16 cellular contexts compared by ENCODE assay signal in genomic region chr4:26263165-26263564, GRCh38. TPM values are rescaled to one million over a fixed set of nuclear protein-coding genes. Genes with fewer than 3 reads are reported as not detected.
DNase-seq lines count a peak whose midpoint lies in the region; ATAC-seq and TF ChIP-seq lines count a peak whose summit lies in the region.
"Had no signal": no experiment of that assay in that cellular context is flagged by ENCODE, and none has a peak within 500 bp of the region (broad histone marks: within the 10 kb centered on the region; RNA-seq: fewer than 3 reads in every experiment).

No MANE protein-coding gene starts in this region.

- no peaks in the 10 kb centered on the region for H4K20me1 ChIP-seq in PC-3 (ENCODE audit: low read length)

- DNase-seq in NCI-H510A (lab: John Stamatoyannopoulos, UW) (peak; percentile 5), NCI-H510A treated with DMSO at 0.1 percent for 48 hours (lab: John Stamatoyannopoulos, UW) (no peak), PC-3 (peak; percentile 52), memory B cell (ENCODE audit: low spot score in 2 of 2) (no peak), DMS114 treated with DMSO at 0.1 percent for 48 hours (lab: John Stamatoyannopoulos, UW; ENCODE audit: unreplicated experiment) (no peak)
- no peak for DNase-seq in activated naive CD8-positive, alpha-beta T cell treated with anti-CD3 and anti-CD28 coated beads for 36 hours
- DNase-seq: activated CD4-positive, alpha-beta T cell treated with anti-CD3 and anti-CD28 coated beads, Interleukin-2, amount 10 ng/mL, durations not matched to agents 24 days and 14 days; HCEC 1CT; left lung; NCI-H1105; SJCRH30; stimulated activated CD4-positive, alpha-beta T cell treated with anti-CD3 and anti-CD28 coated beads, Interleukin-15, amount 100 ng/mL, for 24 hours; stimulated activated naive B cell treated with anti-CD40 and anti-IgM and Interleukin-4, amounts not matched to agents 10 μg/mL and 1 μg/mL and 100 μg/mL, for 72 hours had no signal

- H3K79me2 ChIP-seq in PC-3 (ENCODE audit: low read length): no peaks in the 10 kb centered on the region

- CTCF ChIA-PET in PC-3 (lab: Charles Lee): no interaction called here

- no peak overlapping the region for H3K27ac Mint-ChIP-seq in memory B cell
- no peak overlapping the region for H3K27ac Mint-ChIP-seq in activated naive CD8-positive, alpha-beta T cell treated with anti-CD3 and anti-CD28 coated beads for 36 hours
- H3K27ac Mint-ChIP-seq: activated CD4-positive, alpha-beta T cell treated with anti-CD3 and anti-CD28 coated beads, Interleukin-2, amount 10 ng/mL, durations not matched to agents 24 days and 14 days; activated naive CD4-positive, alpha-beta T cell treated with anti-CD3 and anti-CD28 coated beads, Interleukin-2, amount 50 U/mL, for 24 hours; stimulated activated naive B cell treated with anti-CD40 and anti-IgM and Interleukin-4, amounts not matched to agents 10 μg/mL and 1 μg/mL and 100 μg/mL, for 72 hours had no signal

- H3K4me2 ChIP-seq in PC-3 (ENCODE audit: low read length): 0 out of 2 replicates have a peak overlapping the region, but pooled peaks have one; percentile 29

- peaks cover 12% of the 10 kb centered on the region for H3K27me3 Mint-ChIP-seq in memory B cell
- H3K27me3 Mint-ChIP-seq in activated naive CD8-positive, alpha-beta T cell treated with anti-CD3 and anti-CD28 coated beads for 36 hours: peaks cover 30% of the 10 kb centered on the region

- POLR2A ChIA-PET in PC-3 (lab: Charles Lee; ENCODE audit: unreplicated experiment): no interaction called here

- no TSS peak for BruUV-seq in PC-3 (replicated peaks; lab: Mats Ljungman, UMichigan)

- no peak overlapping the region for H3K4me3 ChIP-seq in PC-3 (ENCODE audit: low read length)
- H3K4me3 ChIP-seq: left lung, SJCRH30 had no signal

- H3K9me2 ChIP-seq in PC-3 (replicated peaks; ENCODE audit: low read length): no peaks in the 10 kb centered on the region

- TF ChIP-seq EP300 in Ishikawa (IDR thresholded peaks at IDR 0.05; ENCODE audit: borderline replicate concordance): no peak

- no peak overlapping the region for H3K4me3 Mint-ChIP-seq in memory B cell
- H3K4me3 Mint-ChIP-seq in activated naive CD8-positive, alpha-beta T cell treated with anti-CD3 and anti-CD28 coated beads for 36 hours: no peak overlapping the region
- H3K4me3 Mint-ChIP-seq: activated CD4-positive, alpha-beta T cell treated with anti-CD3 and anti-CD28 coated beads, Interleukin-2, amount 10 ng/mL, durations not matched to agents 24 days and 14 days; activated naive CD4-positive, alpha-beta T cell treated with anti-CD3 and anti-CD28 coated beads, Interleukin-2, amount 50 U/mL, for 24 hours; stimulated activated naive B cell treated with anti-CD40 and anti-IgM and Interleukin-4, amounts not matched to agents 10 μg/mL and 1 μg/mL and 100 μg/mL, for 72 hours had no signal

- H3K4me1 Mint-ChIP-seq in memory B cell: no peaks in the 10 kb centered on the region
- H3K4me1 Mint-ChIP-seq in activated naive CD8-positive, alpha-beta T cell treated with anti-CD3 and anti-CD28 coated beads for 36 hours: no peaks in the 10 kb centered on the region
- H3K4me1 Mint-ChIP-seq: activated naive CD4-positive, alpha-beta T cell treated with anti-CD3 and anti-CD28 coated beads, Interleukin-2, amount 50 U/mL, for 24 hours had no signal

- no peak for TF ChIP-seq CTCF in PC-3 (conservative IDR thresholded peaks at IDR 0.05; ENCODE audit: low read depth, low read length)

- H3K4me1 ChIP-seq in PC-3 (ENCODE audit: insufficient read depth, low read length): no peaks in the 10 kb centered on the region

- H3K9me3 ChIP-seq in PC-3 (ENCODE audit: low read length): no peaks in the 10 kb centered on the region

- H3K36me3 Mint-ChIP-seq in memory B cell: no peaks in the 10 kb centered on the region
- peaks cover 2% of the 10 kb centered on the region for H3K36me3 Mint-ChIP-seq in activated naive CD8-positive, alpha-beta T cell treated with anti-CD3 and anti-CD28 coated beads for 36 hours
- H3K36me3 Mint-ChIP-seq: activated naive CD4-positive, alpha-beta T cell treated with anti-CD3 and anti-CD28 coated beads, Interleukin-2, amount 50 U/mL, for 24 hours; stimulated activated naive B cell treated with anti-CD40 and anti-IgM and Interleukin-4, amounts not matched to agents 10 μg/mL and 1 μg/mL and 100 μg/mL, for 72 hours had no signal

- H2AFZ ChIP-seq in PC-3 (ENCODE audit: low read length): no peak overlapping the region; the same call in 1 of the 2 replicates

- H3K9ac ChIP-seq in PC-3 (ENCODE audit: low read length): no peak overlapping the region

- H3K36me3 ChIP-seq in PC-3 (ENCODE audit: low read depth, low read length): no peaks in the 10 kb centered on the region
- H3K36me3 ChIP-seq: left lung, SJCRH30 had no signal

- no peak for TF ChIP-seq RAD21 in Ishikawa (IDR thresholded peaks at IDR 0.05; ENCODE audit: low read depth)

- intact Hi-C loops in PC-3 (cut with micrococcal nuclease): no loop called here

- no peaks in the 10 kb centered on the region for H3F3A ChIP-seq in PC-3 (ENCODE audit: low read length, unreplicated experiment)

- H3K27me3 ChIP-seq in PC-3 (ENCODE audit: low read length): no peaks in the 10 kb centered on the region
- H3K27me3 ChIP-seq: left lung, SJCRH30 had no signal

- ATAC-seq in PC-3 (peak; percentile 22; the same call in 1 of the 2 replicates), memory B cell (ENCODE audit: low read depth) (peak; percentile 44), HG03196 (IDR thresholded peaks at IDR 0.05; ENCODE audit: unreplicated experiment) (no peak)
- ATAC-seq: left lung had no signal

- no peak overlapping the region for H3K27ac ChIP-seq in PC-3 (ENCODE audit: low read length)
- H3K27ac ChIP-seq: SJCRH30 had no signal

- H3K9me3 Mint-ChIP-seq in memory B cell: peaks cover 3% of the 10 kb centered on the region
- no peaks in the 10 kb centered on the region for H3K9me3 Mint-ChIP-seq in activated naive CD8-positive, alpha-beta T cell treated with anti-CD3 and anti-CD28 coated beads for 36 hours

TF ChIP-seq in Ishikawa, 13 proteins besides CTCF, POLR2A, EP300 and RAD21:
- TF ChIP-seq TAF1 (IDR thresholded peaks at IDR 0.05; ENCODE audit: low read depth): no peak
- TF ChIP-seq, protein P1, sequence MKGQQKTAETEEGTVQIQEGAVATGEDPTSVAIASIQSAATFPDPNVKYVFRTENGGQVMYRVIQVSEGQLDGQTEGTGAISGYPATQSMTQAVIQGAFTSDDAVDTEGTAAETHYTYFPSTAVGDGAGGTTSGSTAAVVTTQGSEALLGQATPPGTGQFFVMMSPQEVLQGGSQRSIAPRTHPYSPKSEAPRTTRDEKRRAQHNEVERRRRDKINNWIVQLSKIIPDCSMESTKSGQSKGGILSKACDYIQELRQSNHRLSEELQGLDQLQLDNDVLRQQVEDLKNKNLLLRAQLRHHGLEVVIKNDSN (IDR thresholded peaks at IDR 0.05): peak; percentile 95
- peak; percentile 55; the same call in 1 of the 2 replicates for TF ChIP-seq CREB1 (IDR thresholded peaks at IDR 0.05; ENCODE audit: low read depth)
- no peak for TF ChIP-seq MAX (IDR thresholded peaks at IDR 0.05)
- TF ChIP-seq NFIC (IDR thresholded peaks at IDR 0.05): no peak
- no peak for TF ChIP-seq EGR1 (IDR thresholded peaks at IDR 0.05)
- TF ChIP-seq CEBPB (IDR thresholded peaks at IDR 0.05): no peak

RNA-seq across cellular contexts. Expression of gene RBPJ, which starts 57.6 kb away (rescaled TPM):
- total RNA-seq in PC-3 (2014; rRNA removed): 31.5 and 39.1 TPM in 2 replicates
- 10 to 100 TPM; 88.7 to 93.5 TPM for total RNA-seq in activated naive CD8-positive, alpha-beta T cell treated with anti-CD3 and anti-CD28 coated beads for 36 hours

Comparison
In these comparisons a context has a peak if more than half of its experiments do, and no peak if none do; other contexts are left out.
1. DNase-seq: peak in NCI-H510A (single experiment) and PC-3 (single experiment); none in NCI-H510A treated with DMSO at 0.1 percent for 48 hours (single experiment), memory B cell (0 of 2), DMS114 treated with DMSO at 0.1 percent for 48 hours (single experiment) and activated naive CD8-positive, alpha-beta T cell treated with anti-CD3 and anti-CD28 coated beads for 36 hours (single experiment).